ENCODE assay signal across 26 cellular contexts in the genomic region with DNA sequence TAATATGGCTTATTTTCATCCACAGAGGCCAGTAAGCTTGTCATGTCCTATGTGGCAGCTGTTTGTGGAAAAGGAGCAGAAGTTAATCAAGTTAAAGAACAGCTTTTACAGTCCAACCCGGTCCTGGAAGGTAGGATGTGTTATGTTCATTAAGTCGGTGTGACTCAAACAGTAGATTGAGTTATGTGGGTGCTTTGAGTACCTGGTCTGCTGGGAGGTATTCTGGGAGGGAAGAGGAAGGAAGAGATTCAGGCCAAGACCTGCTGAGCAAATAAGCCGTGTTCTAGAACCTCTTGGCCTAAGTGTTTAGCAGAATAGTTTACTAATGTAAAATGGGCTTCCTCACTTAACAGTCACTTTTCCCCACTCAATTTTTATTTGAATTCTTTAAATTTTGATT.
"Had no signal": no experiment of that assay in that cellular context is flagged by ENCODE, and none has a peak within 500 bp of the region (broad histone marks: within the 10 kb centered on the region; RNA-seq: fewer than 3 reads in every experiment).

No MANE protein-coding gene starts in this region.

- H3K27me3 Mint-ChIP-seq: activated CD4-positive, alpha-beta memory T cell treated with anti-CD3 and anti-CD28 coated beads, Interleukin-2, amount 10 ng/mL, durations not matched to agents 7 days and 5 days; activated CD4-positive, alpha-beta T cell treated with anti-CD3 and anti-CD28 coated beads, Interleukin-2, amount 10 ng/mL, durations not matched to agents 7 days and 5 days; activated naive CD4-positive, alpha-beta T cell treated with anti-CD3 and anti-CD28 coated beads, Interleukin-2, amount 10 ng/mL, durations not matched to agents 7 days and 5 days; activated naive CD8-positive, alpha-beta T cell treated with anti-CD3 and anti-CD28 coated beads, Interleukin-2, amount 50 U/mL, for 24 hours; activated T-cell treated with anti-CD3 and anti-CD28 coated beads, Interleukin-2, amount 50 U/mL, for 24 hours; central memory CD8-positive, alpha-beta T cell; dendritic cell treated with granulocyte-macrophage colony-stimulating factor and Interleukin-4, amounts not matched to agents 40 ng/mL and 50 ng/mL, for 4 days had no signal

- H3K36me3 Mint-ChIP-seq: activated naive CD4-positive, alpha-beta T cell treated with anti-CD3 and anti-CD28 coated beads, Interleukin-2, amount 10 ng/mL, durations not matched to agents 7 days and 5 days; natural killer cell had no signal

- H3K27me3 ChIP-seq: foreskin keratinocyte, heart right ventricle, neural progenitor cell, suprapubic skin, tibial artery had no signal

- H3K4me1 Mint-ChIP-seq: activated CD4-positive, alpha-beta memory T cell treated with anti-CD3 and anti-CD28 coated beads, Interleukin-2, amount 10 ng/mL, durations not matched to agents 7 days and 5 days; activated CD4-positive, alpha-beta T cell treated with anti-CD3 and anti-CD28 coated beads, Interleukin-2, amount 10 ng/mL, durations not matched to agents 7 days and 5 days; activated naive CD4-positive, alpha-beta T cell treated with anti-CD3 and anti-CD28 coated beads, Interleukin-2, amount 10 ng/mL, durations not matched to agents 7 days and 5 days; central memory CD8-positive, alpha-beta T cell; natural killer cell had no signal

- H3K4me1 ChIP-seq: neural progenitor cell, parathyroid adenoma, suprapubic skin had no signal

- H3K27ac ChIP-seq: foreskin keratinocyte, neural progenitor cell, parathyroid adenoma, suprapubic skin, tibial artery had no signal

- H3K4me3 Mint-ChIP-seq: activated CD4-positive, alpha-beta memory T cell treated with anti-CD3 and anti-CD28 coated beads, Interleukin-2, amount 10 ng/mL, durations not matched to agents 7 days and 5 days; activated CD4-positive, alpha-beta T cell treated with anti-CD3 and anti-CD28 coated beads, Interleukin-2, amount 10 ng/mL, durations not matched to agents 7 days and 5 days; activated naive CD4-positive, alpha-beta T cell treated with anti-CD3 and anti-CD28 coated beads, Interleukin-2, amount 10 ng/mL, durations not matched to agents 7 days and 5 days; activated naive CD8-positive, alpha-beta T cell treated with anti-CD3 and anti-CD28 coated beads, Interleukin-2, amount 50 U/mL, for 24 hours; activated T-cell treated with anti-CD3 and anti-CD28 coated beads, Interleukin-2, amount 50 U/mL, for 24 hours; central memory CD8-positive, alpha-beta T cell; dendritic cell treated with granulocyte-macrophage colony-stimulating factor and Interleukin-4, amounts not matched to agents 40 ng/mL and 50 ng/mL, for 4 days; natural killer cell; neural progenitor cell; WTC11 had no signal

- H3K27ac Mint-ChIP-seq: activated CD4-positive, alpha-beta memory T cell treated with anti-CD3 and anti-CD28 coated beads, Interleukin-2, amount 10 ng/mL, durations not matched to agents 7 days and 5 days; activated CD4-positive, alpha-beta T cell treated with anti-CD3 and anti-CD28 coated beads, Interleukin-2, amount 10 ng/mL, durations not matched to agents 7 days and 5 days; activated naive CD4-positive, alpha-beta T cell treated with anti-CD3 and anti-CD28 coated beads, Interleukin-2, amount 10 ng/mL, durations not matched to agents 7 days and 5 days; activated naive CD8-positive, alpha-beta T cell treated with anti-CD3 and anti-CD28 coated beads, Interleukin-2, amount 50 U/mL, for 24 hours; activated T-cell treated with anti-CD3 and anti-CD28 coated beads, Interleukin-2, amount 50 U/mL, for 24 hours; dendritic cell treated with granulocyte-macrophage colony-stimulating factor and Interleukin-4, amounts not matched to agents 40 ng/mL and 50 ng/mL, for 4 days; natural killer cell; neural progenitor cell; WTC11 had no signal

- H3K9me3 ChIP-seq: heart right ventricle, suprapubic skin, tibial artery had no signal

- DNase-seq: activated CD4-positive, alpha-beta memory T cell treated with anti-CD3 and anti-CD28 coated beads, Interleukin-2, amount 10 ng/mL, durations not matched to agents 7 days and 5 days; activated CD4-positive, alpha-beta T cell treated with anti-CD3 and anti-CD28 coated beads for 1 hour; activated CD4-positive, alpha-beta T cell treated with anti-CD3 and anti-CD28 coated beads, Interleukin-2, amount 10 ng/mL, durations not matched to agents 7 days and 5 days; activated CD8-positive, alpha-beta memory T cell treated with anti-CD3 and anti-CD28 coated beads, Interleukin-2, amount 50 U/mL, for 48 hours; activated gamma-delta T cell; activated naive CD4-positive, alpha-beta T cell treated with anti-CD3 and anti-CD28 coated beads, Interleukin-2, amount 10 ng/mL, durations not matched to agents 7 days and 5 days; activated naive CD8-positive, alpha-beta T cell treated with anti-CD3 and anti-CD28 coated beads, Interleukin-2, amount 50 U/mL, for 24 hours; activated T-cell treated with anti-CD3 and anti-CD28 coated beads, Interleukin-2, amount 50 U/mL, for 24 hours; amygdala; effector CD4-positive, alpha-beta T cell; foreskin keratinocyte; heart right ventricle; natural killer cell; occipital lobe; right cardiac atrium; stimulated activated CD4-positive, alpha-beta T cell treated with anti-CD3 and anti-CD28 coated beads, Interleukin-15, amount 100 ng/mL, for 24 hours; stimulated activated CD4-positive, alpha-beta T cell treated with anti-CD3 and anti-CD28 coated beads, Interleukin-2, amount 100 ng/mL, for 24 hours; stimulated activated naive CD4-positive, alpha-beta T cell; T-helper 2 cell; tibial artery had no signal

- H3K4me3 ChIP-seq: heart right ventricle, neural progenitor cell, suprapubic skin, tibial artery had no signal

- H3K9me3 Mint-ChIP-seq: activated CD4-positive, alpha-beta memory T cell treated with anti-CD3 and anti-CD28 coated beads, Interleukin-2, amount 10 ng/mL, durations not matched to agents 7 days and 5 days; activated CD4-positive, alpha-beta T cell treated with anti-CD3 and anti-CD28 coated beads, Interleukin-2, amount 10 ng/mL, durations not matched to agents 7 days and 5 days; activated naive CD4-positive, alpha-beta T cell treated with anti-CD3 and anti-CD28 coated beads, Interleukin-2, amount 10 ng/mL, durations not matched to agents 7 days and 5 days; activated naive CD8-positive, alpha-beta T cell treated with anti-CD3 and anti-CD28 coated beads, Interleukin-2, amount 50 U/mL, for 24 hours; activated T-cell treated with anti-CD3 and anti-CD28 coated beads, Interleukin-2, amount 50 U/mL, for 24 hours; central memory CD8-positive, alpha-beta T cell; dendritic cell treated with granulocyte-macrophage colony-stimulating factor and Interleukin-4, amounts not matched to agents 40 ng/mL and 50 ng/mL, for 4 days; natural killer cell; neural progenitor cell; WTC11 had no signal

- H3K36me3 ChIP-seq: neural progenitor cell, suprapubic skin had no signal

- ATAC-seq: activated naive CD8-positive, alpha-beta T cell treated with anti-CD3 and anti-CD28 coated beads, Interleukin-2, amount 50 U/mL, for 24 hours; foreskin keratinocyte; natural killer cell; right cardiac atrium; WTC11 had no signal
